8 cellular contexts compared by ENCODE assay signal in genomic region chr16:53509906-53510703, GRCh38. TPM values are rescaled to one million over a fixed set of nuclear protein-coding genes. Genes with fewer than 3 reads are reported as not detected.
A peak's percentile ranks its signal among the peaks of the same experiment; 100 is the strongest.
DNase-seq lines count a peak whose midpoint lies in the region; ATAC-seq and TF ChIP-seq lines count a peak whose summit lies in the region.

No MANE protein-coding gene starts in this region.

- H3K27ac Mint-ChIP-seq in CD4-positive, CD25-positive, alpha-beta regulatory T cell = peak overlapping the region in 2 of 3 donors; percentile 14 to 89
- H3K27ac Mint-ChIP-seq in WTC11 = no peak overlapping the region

- H3K9me3 Mint-ChIP-seq in CD4-positive, CD25-positive, alpha-beta regulatory T cell = peaks cover 0 to 2% (median 0%) of the 10 kb centered on the region in 7 donors
- H3K9me3 Mint-ChIP-seq in WTC11 = peaks cover 25% of the 10 kb centered on the region

- peak overlapping the region; percentile 56 for H3K4me3 ChIP-seq in CD4-positive, CD25-positive, alpha-beta regulatory T cell (ENCODE audit: low read depth, low read length)
- H3K4me3 ChIP-seq in colonic mucosa (no peak overlapping the region), left lung (no peak overlapping the region)

- peaks cover 22% of the 10 kb centered on the region for H3K4me1 ChIP-seq in CD4-positive, CD25-positive, alpha-beta regulatory T cell (ENCODE audit: control insufficient read depth, insufficient read depth, low read length, poor library complexity, severe bottlenecking)
- H3K4me1 ChIP-seq in colonic mucosa (no peaks in the 10 kb centered on the region), left lung (peaks cover 8 to 25% of the 10 kb centered on the region in 2 donors)

- peak overlapping the region; percentile 55 to 79 (median 66) for H3K4me3 Mint-ChIP-seq in CD4-positive, CD25-positive, alpha-beta regulatory T cell
- no peak overlapping the region for H3K4me3 Mint-ChIP-seq in WTC11

- TF ChIP-seq CTCF in WTC11 (IDR thresholded peaks at IDR 0.05) (peak; percentile 87), colonic mucosa (IDR thresholded peaks at IDR 0.05) (peak; percentile 98), left lung (IDR thresholded peaks at IDR 0.05) (peak; percentile 87 to 98)

- intact Hi-C loops in colonic mucosa (cut with DNase I) = no loop called here
- intact Hi-C loops in left lung (cut with DNase I) = no loop called here

- POLR2A ChIA-PET in WTC11 (lab: Charles Lee) = no interaction called here

- CTCF ChIA-PET in WTC11 (lab: Charles Lee) = interaction anchor here (0.6 to 1.6 kb wide), 33 partner anchors 9 to 517 kb away, joined by 3 to 11 read pairs (median 4); partner anchors contain the start of genes CHD9, FTO and RPGRIP1L

- H3K36me3 Mint-ChIP-seq in CD4-positive, CD25-positive, alpha-beta regulatory T cell = peaks cover 3% of the 10 kb centered on the region
- peaks cover 8% of the 10 kb centered on the region for H3K36me3 Mint-ChIP-seq in WTC11

- no peaks in the 10 kb centered on the region for H3K36me3 ChIP-seq in CD4-positive, CD25-positive, alpha-beta regulatory T cell (ENCODE audit: control insufficient read depth, insufficient read depth, low read length)
- H3K36me3 ChIP-seq in colonic mucosa = no peaks in the 10 kb centered on the region
- H3K36me3 ChIP-seq in left lung = no peaks in the 10 kb centered on the region

- H3K4me1 Mint-ChIP-seq in CD4-positive, CD25-positive, alpha-beta regulatory T cell = peaks cover 12 to 48% (median 27%) of the 10 kb centered on the region in 4 donors
- peaks cover 11% of the 10 kb centered on the region for H3K4me1 Mint-ChIP-seq in WTC11

- H3K27me3 Mint-ChIP-seq in CD4-positive, CD25-positive, alpha-beta regulatory T cell = no peaks in the 10 kb centered on the region
- H3K27me3 Mint-ChIP-seq in WTC11 (ENCODE audit: low read depth) = no peaks in the 10 kb centered on the region

- no peaks in the 10 kb centered on the region for H3K9me3 ChIP-seq in CD4-positive, CD25-positive, alpha-beta regulatory T cell (ENCODE audit: control insufficient read depth in 2 of 2, low read length in 2 of 2)
- H3K9me3 ChIP-seq in colonic mucosa (no peaks in the 10 kb centered on the region), left lung (peaks cover 0 to 3% of the 10 kb centered on the region in 2 donors)

- no peaks in the 10 kb centered on the region for H3K27me3 ChIP-seq in CD4-positive, CD25-positive, alpha-beta regulatory T cell (ENCODE audit: control insufficient read depth, insufficient read depth, low read length)
- H3K27me3 ChIP-seq in colonic mucosa (no peaks in the 10 kb centered on the region), left lung (no peaks in the 10 kb centered on the region)

- H3K27ac ChIP-seq in CD4-positive, CD25-positive, alpha-beta regulatory T cell (ENCODE audit: insufficient read depth, low read length, poor library complexity, severe bottlenecking) = no peak overlapping the region
- H3K27ac ChIP-seq in colonic mucosa = no peak overlapping the region
- H3K27ac ChIP-seq in left lung = peak overlapping the region in 1 of 2 donors; percentile 59

- no peak overlapping the region for H3K9ac ChIP-seq in colonic mucosa (ENCODE audit: low read depth in 2 of 2, low read length in 2 of 2)

- ATAC-seq in CD4-positive, CD25-positive, alpha-beta regulatory T cell (ENCODE audit: low read depth in 2 of 2) = peak; percentile 53 to 62
- ATAC-seq in WTC11 (peak; percentile 89), left lung (peak; percentile 89)

- DNase-seq in CD4-positive, CD25-positive, alpha-beta regulatory T cell = peak; percentile 45 to 61 (median 57)
- DNase-seq in GM19238 (ENCODE audit: insufficient read length, low spot score) = peak; percentile 48
- DNase-seq in NAMALWA (ENCODE audit: low spot score) = peak; percentile 65
- DNase-seq in WTC11 (ENCODE audit: low spot score) = peak; percentile 57
- peak; percentile 58 for DNase-seq in colonic mucosa
- peak; percentile 73 to 86 for DNase-seq in left lung
- DNase-seq in stimulated activated CD4-positive, alpha-beta T cell treated with anti-CD3 and anti-CD28 coated beads, Interleukin-4, amount 100 ng/mL, for 24 hours = peak; percentile 50
- no peak for DNase-seq in NCI-H2029 (lab: John Stamatoyannopoulos, UW)

TF ChIP-seq in WTC11, 78 proteins besides CTCF, POLR2A, EP300 and RAD21:
- TF ChIP-seq ZNF121 (CRISPR knock-in tag; IDR thresholded peaks at IDR 0.05) (no peak), FOXJ3 (CRISPR knock-in tag; IDR thresholded peaks at IDR 0.05; ENCODE audit: borderline replicate concordance) (no peak), GABPB1 (CRISPR knock-in tag; IDR thresholded peaks at IDR 0.05) (peak; percentile 97), ZNF671 (CRISPR knock-in tag; IDR thresholded peaks at IDR 0.05) (no peak), NFATC4 (CRISPR knock-in tag; IDR thresholded peaks at IDR 0.05) (no peak), MYBL2 (CRISPR knock-in tag; IDR thresholded peaks at IDR 0.05) (no peak), ELF4 (CRISPR knock-in tag; IDR thresholded peaks at IDR 0.05; ENCODE audit: low read depth) (no peak)

RNA-seq across cellular contexts. Expression of gene AKTIP, which starts 7.1 kb away (rescaled TPM):
- 60.0 TPM for total RNA-seq in CD4-positive, CD25-positive, alpha-beta regulatory T cell
- polyA plus RNA-seq in CD4-positive, CD25-positive, alpha-beta regulatory T cell = 100 to 1,000 TPM in 1 of 4 donors, 10 to 100 TPM in 3; 74.1 to 109 (median 83.7) TPM
- 19.9 TPM in 3 replicates for total RNA-seq in WTC11 (2021)
- 10 to 100 TPM; 27.1 to 30.2 TPM for total RNA-seq in colonic mucosa
- total RNA-seq in left lung = 10 to 100 TPM; 36.9 to 43.5 TPM
